16 cellular contexts compared by ENCODE assay signal in genomic region chr15:95129589-95129988, GRCh38.
DNase-seq lines count a peak whose midpoint lies in the region; ATAC-seq, FAIRE-seq and TF ChIP-seq lines count a peak whose summit lies in the region.
"Had no signal": no experiment of that assay in that cellular context is flagged by ENCODE, and none has a peak within 500 bp of the region (broad histone marks: within the 10 kb centered on the region; RNA-seq: fewer than 3 reads in every experiment).

No MANE protein-coding gene starts in this region.

- H3K4me1 ChIP-seq in left ventricle myocardium inferior (peaks cover 24% of the 10 kb centered on the region), parathyroid adenoma (no peaks in the 10 kb centered on the region)
- H3K4me1 ChIP-seq: Caco-2 had no signal

- H3K4me2 ChIP-seq in parathyroid adenoma (ENCODE audit: low read length) = no peak overlapping the region

- DNase-seq in AG20443 (ENCODE audit: low spot score) (peak; percentile 39), MV-4-11 (lab: John Stamatoyannopoulos, UW) (peak; percentile 63), left ventricle myocardium inferior (peak; percentile 26), GM12892 (ENCODE audit: insufficient read length) (no peak), HK-2 (ENCODE audit: unreplicated experiment) (no peak)
- DNase-seq: activated CD4-positive, alpha-beta T cell treated with anti-CD3 and anti-CD28 coated beads, Interleukin-2, amount 10 ng/mL, durations not matched to agents 7 days and 5 days; Caco-2; caudate nucleus; effector CD8-positive, alpha-beta T cell; NCI-H187; SJCRH30; stimulated activated CD4-positive, alpha-beta T cell treated with anti-CD3 and anti-CD28 coated beads, Interleukin-1b, Interleukin-23, amount 100 ng/mL, for 48 hours had no signal

- no peaks in the 10 kb centered on the region for H3K79me2 ChIP-seq in parathyroid adenoma

- H3K27ac ChIP-seq in left ventricle myocardium inferior (replicated peaks) (peak overlapping the region; percentile 43), parathyroid adenoma (peak overlapping the region; percentile 19)
- H3K27ac ChIP-seq: SJCRH30 had no signal

- H3K36me3 ChIP-seq in left ventricle myocardium inferior (no peaks in the 10 kb centered on the region), parathyroid adenoma (ENCODE audit: control insufficient read depth, insufficient read depth, low read length) (no peaks in the 10 kb centered on the region)
- H3K36me3 ChIP-seq: SJCRH30 had no signal

- no peak overlapping the region for H2AFZ ChIP-seq in parathyroid adenoma

- ATAC-seq in HG03432 (IDR thresholded peaks at IDR 0.05; ENCODE audit: unreplicated experiment) = no peak
- no peak for ATAC-seq in HG02571 (IDR thresholded peaks at IDR 0.05; ENCODE audit: unreplicated experiment)
- ATAC-seq: activated naive CD4-positive, alpha-beta T cell treated with anti-CD3 and anti-CD28 coated beads, Interleukin-2, amount 50 U/mL, for 72 hours had no signal

- intact Hi-C loops in left ventricle myocardium inferior (cut with micrococcal nuclease) = no loop called here

- TF ChIP-seq POLR2A in GM12892 (IDR thresholded peaks at IDR 0.05; ENCODE audit: low read depth, low read length) = no peak

- no peak overlapping the region for H3K9ac ChIP-seq in parathyroid adenoma

- H3K4me3 ChIP-seq in left ventricle myocardium inferior = no peak overlapping the region
- H3K4me3 ChIP-seq in parathyroid adenoma (ENCODE audit: low read depth, low read length) = no peak overlapping the region
- H3K4me3 ChIP-seq: SJCRH30 had no signal

- H3K9me3 ChIP-seq in left ventricle myocardium inferior (replicated peaks) = no peaks in the 10 kb centered on the region
- H3K9me3 ChIP-seq in parathyroid adenoma (ENCODE audit: control insufficient read depth, low read length) = no peaks in the 10 kb centered on the region
- H3K9me3 ChIP-seq: Caco-2, SJCRH30 had no signal

- H3K27me3 ChIP-seq in left ventricle myocardium inferior (ENCODE audit: low read depth) = no peaks in the 10 kb centered on the region
- no peaks in the 10 kb centered on the region for H3K27me3 ChIP-seq in parathyroid adenoma (ENCODE audit: control insufficient read depth, insufficient read depth, low read length)
- H3K27me3 ChIP-seq: SJCRH30 had no signal

- TF ChIP-seq CTCF in left ventricle myocardium inferior (IDR thresholded peaks at IDR 0.05; ENCODE audit: borderline replicate concordance) = no peak
- no peak for TF ChIP-seq CTCF in parathyroid adenoma (IDR thresholded peaks at IDR 0.05)

- no peak for FAIRE-seq in GM12892 (lab: Jason Lieb, UNC)

Comparison
In these comparisons a context has a peak if more than half of its experiments do, and no peak if none do; other contexts are left out.
1. DNase-seq: peak in AG20443 (single experiment), MV-4-11 (single experiment) and left ventricle myocardium inferior (single experiment); none in GM12892 (single experiment) and HK-2 (single experiment).